In genomic region chr10:107900131-107900530, GRCh38 we compare ENCODE assay signal across 9 cellular contexts.
"Had no signal": no experiment of that assay in that cellular context is flagged by ENCODE, and none has a peak within 500 bp of the region (broad histone marks: within the 10 kb centered on the region; RNA-seq: fewer than 3 reads in every experiment).

No MANE protein-coding gene starts in this region.

- H3K4me3 ChIP-seq: GM23248, HAP-1, K562 had no signal

- H3K27ac ChIP-seq: GM23248, HL-60 had no signal

- FAIRE-seq: K562 had no signal

- H3K9me3 ChIP-seq: HAP-1 had no signal

- H2AFZ ChIP-seq: GM23248 had no signal

- H3K36me3 ChIP-seq: HAP-1 had no signal

- DNase-seq: GM23248, GOT3, H7, IMR-90, KG1 had no signal

- H3K9ac ChIP-seq: GM23248 had no signal

- H3K4me1 ChIP-seq: HAP-1 had no signal

- ATAC-seq: HCT116, K562 had no signal
